ENCODE assay signal across 9 cellular contexts in the genomic region with DNA sequence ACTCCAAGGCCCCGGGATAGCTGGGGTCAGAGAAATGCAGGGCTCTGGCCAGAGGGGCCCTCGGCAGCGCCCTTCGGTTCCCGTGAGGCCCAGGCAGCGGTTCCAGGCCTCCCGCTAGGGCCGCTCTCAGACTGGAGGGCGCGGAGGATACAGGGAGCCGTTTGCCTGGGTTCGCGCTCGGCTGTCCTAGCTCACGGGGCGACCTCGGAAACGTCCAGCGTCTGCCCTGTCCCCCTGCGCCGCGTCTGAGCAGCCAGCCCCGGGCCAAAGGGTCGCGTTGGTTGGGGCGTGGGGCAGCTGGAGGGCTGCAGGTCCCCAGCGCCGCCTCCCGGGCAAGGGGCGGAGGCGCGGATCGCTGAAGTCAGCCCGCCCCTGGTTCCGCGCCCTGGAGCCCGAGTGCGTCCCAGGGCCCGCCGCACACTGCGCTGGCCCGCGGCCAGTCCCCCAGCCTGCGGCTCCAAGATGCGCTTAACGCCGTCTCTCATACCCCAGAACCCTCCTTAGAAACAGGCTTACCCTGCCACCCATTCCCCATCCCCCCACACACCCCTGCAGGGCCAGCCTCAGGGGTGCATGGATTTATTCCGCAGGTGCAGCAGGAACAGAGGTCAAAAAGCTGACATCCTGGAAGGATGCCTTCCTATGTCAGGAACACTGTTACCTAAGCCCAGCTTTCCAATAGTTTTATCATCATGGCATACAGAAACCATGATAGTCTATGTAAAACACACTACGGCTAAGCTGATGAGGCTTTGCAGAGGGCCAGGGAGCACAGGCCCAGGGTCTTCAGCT. TPM values are rescaled to one million over a fixed set of nuclear protein-coding genes. Genes with fewer than 3 reads are reported as not detected.
DNase-seq lines count a peak whose midpoint lies in the region; ATAC-seq lines count a peak whose summit lies in the region.
"Had no signal": no experiment of that assay in that cellular context is flagged by ENCODE, and none has a peak within 500 bp of the region (broad histone marks: within the 10 kb centered on the region; RNA-seq: fewer than 3 reads in every experiment).

No MANE protein-coding gene starts in this region.

- no peak overlapping the region for H2BK120ac ChIP-seq in mesendoderm (ENCODE audit: low read depth, low read length)

- H3K4me1 ChIP-seq in esophagus (ENCODE audit: control insufficient read depth in 2 of 2, insufficient read depth in 2 of 2, low read length in 1 of 2) (peaks cover 0 to 2% of the 10 kb centered on the region in 2 donors), mesendoderm (ENCODE audit: control insufficient read depth, low read depth, low read length) (no peaks in the 10 kb centered on the region), urinary bladder (ENCODE audit: insufficient read depth) (no peaks in the 10 kb centered on the region)
- H3K4me1 ChIP-seq in naive thymus-derived CD4-positive, alpha-beta T cell (ENCODE audit: control insufficient read depth in 2 of 2, insufficient read depth in 2 of 2, low read length in 2 of 2), result no peaks in the 10 kb centered on the region

- H3K36me3 ChIP-seq in esophagus (ENCODE audit: control insufficient read depth in 2 of 2, insufficient read depth in 2 of 2, low read length in 1 of 2), result no peaks in the 10 kb centered on the region
- no peaks in the 10 kb centered on the region for H3K36me3 ChIP-seq in mesendoderm (ENCODE audit: control insufficient read depth, insufficient read depth, low read length)
- H3K36me3 ChIP-seq in urinary bladder (ENCODE audit: insufficient read depth), result no peaks in the 10 kb centered on the region
- no peaks in the 10 kb centered on the region for H3K36me3 ChIP-seq in naive thymus-derived CD4-positive, alpha-beta T cell (ENCODE audit: control insufficient read depth in 2 of 3, insufficient read depth in 3 of 3, low read length in 3 of 3)

- no peaks in the 10 kb centered on the region for H3K79me1 ChIP-seq in mesendoderm (ENCODE audit: low read length)

- no peak overlapping the region for H3K27ac Mint-ChIP-seq in activated CD4-positive, alpha-beta T cell treated with anti-CD3 and anti-CD28 coated beads, Interleukin-2, amount 10 ng/mL, durations not matched to agents 24 days and 14 days
- no peak overlapping the region for H3K27ac Mint-ChIP-seq in naive thymus-derived CD4-positive, alpha-beta T cell

- H3K9ac ChIP-seq in mesendoderm (ENCODE audit: low read length), result peak overlapping the region; percentile 75

- H3K27me3 Mint-ChIP-seq in activated CD4-positive, alpha-beta T cell treated with anti-CD3 and anti-CD28 coated beads, Interleukin-2, amount 10 ng/mL, durations not matched to agents 24 days and 14 days, result peaks cover 57% of the 10 kb centered on the region
- peaks cover 57 to 68% (median 63%) of the 10 kb centered on the region in 5 donors for H3K27me3 Mint-ChIP-seq in naive thymus-derived CD4-positive, alpha-beta T cell

- no peak overlapping the region for H2BK5ac ChIP-seq in mesendoderm (ENCODE audit: low read length)

- CTCF ChIA-PET in naive thymus-derived CD4-positive, alpha-beta T cell (lab: Charles Lee), result no interaction called here

- H3K27ac ChIP-seq in esophagus (ENCODE audit: low read depth in 2 of 2, low read length in 1 of 2) (no peak overlapping the region), mesendoderm (ENCODE audit: low read depth, low read length) (no peak overlapping the region), urinary bladder (ENCODE audit: low read depth) (no peak overlapping the region)
- H3K27ac ChIP-seq in naive thymus-derived CD4-positive, alpha-beta T cell (ENCODE audit: low read depth, low read length), result no peak overlapping the region
- H3K27ac ChIP-seq: C4-2B had no signal

- WGBS in esophagus, 2 donors, result 6 to 11% methylated on average over 29 to 49 of the region's 49 CpGs
- WGBS in mesendoderm (ENCODE audit: extremely low coverage, insufficient coverage, low lambda C conversion rate), result no CpG with 5 or more reads among the region's 49 CpGs
- WGBS in urinary bladder, result 13% methylated on average over 49 of the region's 49 CpGs

- no peak overlapping the region for H2BK15ac ChIP-seq in mesendoderm (replicated peaks; ENCODE audit: low read depth)

- H3K4me3 ChIP-seq in esophagus (ENCODE audit: low read depth in 1 of 2, low read length in 2 of 2) (peak overlapping the region; percentile 12 to 43), mesendoderm (ENCODE audit: low read length) (peak overlapping the region; percentile 37), urinary bladder (ENCODE audit: low read depth, low read length) (peak overlapping the region; percentile 45)
- no peak overlapping the region for H3K4me3 ChIP-seq in naive thymus-derived CD4-positive, alpha-beta T cell (ENCODE audit: low read length)

- H3K79me2 ChIP-seq in mesendoderm (ENCODE audit: control insufficient read depth, insufficient read depth, low read length), result no peaks in the 10 kb centered on the region

- H3K4me2 ChIP-seq in mesendoderm (ENCODE audit: low read length), result peak overlapping the region; percentile 70

- peak; percentile 53 for DNase-seq in activated CD4-positive, alpha-beta T cell treated with anti-CD3 and anti-CD28 coated beads, Interleukin-2, amount 10 ng/mL, durations not matched to agents 24 days and 14 days
- no peak for DNase-seq in activated CD4-positive, alpha-beta T cell treated with anti-CD3 and anti-CD28 coated beads for 4 hours
- peak; percentile 76 for DNase-seq in mesendoderm
- DNase-seq in activated effector memory CD4-positive, alpha-beta T cell treated with Interleukin-2 at 50 U/mL for 16 hours, result no peak
- no peak for DNase-seq in naive thymus-derived CD4-positive, alpha-beta T cell

- H3K18ac ChIP-seq in mesendoderm (ENCODE audit: low read length), result peak overlapping the region; percentile 32

- no peak overlapping the region for H4K8ac ChIP-seq in mesendoderm (ENCODE audit: low read depth, low read length)

- POLR2A ChIA-PET in naive thymus-derived CD4-positive, alpha-beta T cell (lab: Charles Lee), result no interaction called here

- no peak overlapping the region for H4K5ac ChIP-seq in mesendoderm (ENCODE audit: low read length)

- ATAC-seq in HG03520 (IDR thresholded peaks at IDR 0.05; ENCODE audit: unreplicated experiment), result no peak
- ATAC-seq in naive thymus-derived CD4-positive, alpha-beta T cell, result no peak

- H3K4ac ChIP-seq in mesendoderm (ENCODE audit: low read depth, low read length), result no peak overlapping the region

- peak overlapping the region; percentile 92 for H3K56ac ChIP-seq in mesendoderm (ENCODE audit: low read length)

- intact Hi-C loops in activated CD4-positive, alpha-beta T cell treated with anti-CD3 and anti-CD28 coated beads, Interleukin-2, amount 10 ng/mL, durations not matched to agents 24 days and 14 days (cut with micrococcal nuclease), result no loop called here
- intact Hi-C loops in naive thymus-derived CD4-positive, alpha-beta T cell (cut with micrococcal nuclease), result no loop called here

- no peaks in the 10 kb centered on the region for H3K27me3 ChIP-seq in esophagus (ENCODE audit: control insufficient read depth in 1 of 2, insufficient read depth in 2 of 2, low read length in 2 of 2)
- H3K27me3 ChIP-seq in mesendoderm (ENCODE audit: insufficient read depth, low read length, poor library complexity), result peaks cover 2% of the 10 kb centered on the region
- peaks cover 0 to 7% of the 10 kb centered on the region in 2 donors for H3K27me3 ChIP-seq in naive thymus-derived CD4-positive, alpha-beta T cell (ENCODE audit: control insufficient read depth in 2 of 2, insufficient read depth in 2 of 2, low read length in 2 of 2)

- H3K4me3 Mint-ChIP-seq in activated CD4-positive, alpha-beta T cell treated with anti-CD3 and anti-CD28 coated beads, Interleukin-2, amount 10 ng/mL, durations not matched to agents 24 days and 14 days, result no peak overlapping the region
- H3K4me3 Mint-ChIP-seq in naive thymus-derived CD4-positive, alpha-beta T cell, result peak overlapping the region in 1 of 10 donors; percentile 20

- no peak overlapping the region for H2AK5ac ChIP-seq in mesendoderm (ENCODE audit: low read length)

- no peaks in the 10 kb centered on the region for H3K4me1 Mint-ChIP-seq in activated CD4-positive, alpha-beta T cell treated with anti-CD3 and anti-CD28 coated beads, Interleukin-2, amount 10 ng/mL, durations not matched to agents 24 days and 14 days
- peaks cover 0 to 3% (median 0%) of the 10 kb centered on the region in 7 donors for H3K4me1 Mint-ChIP-seq in naive thymus-derived CD4-positive, alpha-beta T cell

- H3K23ac ChIP-seq in mesendoderm (ENCODE audit: low read length), result no peak overlapping the region

- no peaks in the 10 kb centered on the region for H3K9me3 ChIP-seq in esophagus (ENCODE audit: control insufficient read depth in 2 of 2, insufficient read depth in 1 of 2, low read depth in 1 of 2, low read length in 1 of 2)
- no peaks in the 10 kb centered on the region for H3K9me3 ChIP-seq in naive thymus-derived CD4-positive, alpha-beta T cell (ENCODE audit: control insufficient read depth in 2 of 3, low read length in 3 of 3)

- no peaks in the 10 kb centered on the region for H3K9me3 Mint-ChIP-seq in activated CD4-positive, alpha-beta T cell treated with anti-CD3 and anti-CD28 coated beads, Interleukin-2, amount 10 ng/mL, durations not matched to agents 24 days and 14 days
- H3K9me3 Mint-ChIP-seq in naive thymus-derived CD4-positive, alpha-beta T cell, result no peaks in the 10 kb centered on the region

- H3K36me3 Mint-ChIP-seq in activated CD4-positive, alpha-beta T cell treated with anti-CD3 and anti-CD28 coated beads, Interleukin-2, amount 10 ng/mL, durations not matched to agents 24 days and 14 days (ENCODE audit: low read depth), result no peaks in the 10 kb centered on the region
- no peaks in the 10 kb centered on the region for H3K36me3 Mint-ChIP-seq in naive thymus-derived CD4-positive, alpha-beta T cell

RNA-seq across cellular contexts. Expression of a gene that starts 22.1 kb away (rescaled TPM):
- not detected in 2 replicates for total RNA-seq in activated CD4-positive, alpha-beta T cell treated with anti-CD3 and anti-CD28 coated beads, Interleukin-2, amount 10 ng/mL, durations not matched to agents 24 days and 14 days
- polyA plus RNA-seq in esophagus (under 1 TPM in 1 of 2 donors, not detected in 1; 0.02 TPM), urinary bladder (0.13 TPM)
- polyA plus RNA-seq in mesendoderm (2013, experiment 1 of 2), result not detected
- polyA plus RNA-seq in mesendoderm (2013, experiment 2 of 2), result not detected
- not detected for total RNA-seq in urinary bladder
- total RNA-seq in naive thymus-derived CD4-positive, alpha-beta T cell, result not detected
- polyA plus RNA-seq in naive thymus-derived CD4-positive, alpha-beta T cell, result not detected

RNA-seq across cellular contexts. Expression of a gene that starts 36.1 kb away (rescaled TPM):
- 0.07 TPM in 1 of 2 replicates, not detected in the other for total RNA-seq in activated CD4-positive, alpha-beta T cell treated with anti-CD3 and anti-CD28 coated beads, Interleukin-2, amount 10 ng/mL, durations not matched to agents 24 days and 14 days
- 1 to 10 TPM; 1.4 to 2.4 TPM for polyA plus RNA-seq in esophagus
- 0.51 TPM for polyA plus RNA-seq in mesendoderm (2013, experiment 1 of 2)
- polyA plus RNA-seq in mesendoderm (2013, experiment 2 of 2), result 0.59 TPM
- total RNA-seq in urinary bladder, result 7.1 TPM
- 8.2 TPM for polyA plus RNA-seq in urinary bladder
- total RNA-seq in naive thymus-derived CD4-positive, alpha-beta T cell, result under 1 TPM in 2 of 5 experiments, not detected in 3; 0.13 to 0.32 TPM
- polyA plus RNA-seq in naive thymus-derived CD4-positive, alpha-beta T cell, result not detected

Comparison
In these comparisons a context has a peak if more than half of its experiments do, and no peak if none do; other contexts are left out.
1. DNase-seq: peak in activated CD4-positive, alpha-beta T cell treated with anti-CD3 and anti-CD28 coated beads, Interleukin-2, amount 10 ng/mL, durations not matched to agents 24 days and 14 days (single experiment) and mesendoderm (single experiment); none in activated CD4-positive, alpha-beta T cell treated with anti-CD3 and anti-CD28 coated beads for 4 hours (0 of 2), activated effector memory CD4-positive, alpha-beta T cell treated with Interleukin-2 at 50 U/mL for 16 hours (single experiment) and naive thymus-derived CD4-positive, alpha-beta T cell (0 of 9).